Comparison of ENCODE assay signal across 26 cellular contexts in genomic region chr9:34526026-34526425, GRCh38. TPM values are rescaled to one million over a fixed set of nuclear protein-coding genes. Genes with fewer than 3 reads are reported as not detected.
"Had no signal": no experiment of that assay in that cellular context is flagged by ENCODE, and none has a peak within 500 bp of the region (broad histone marks: within the 10 kb centered on the region; RNA-seq: fewer than 3 reads in every experiment).

No MANE protein-coding gene starts in this region.

- DNase-seq: hippocampal formation; immature natural killer cell; kidney; left colon; left lung; mesendoderm; naive B cell; natural killer cell; nephron progenitor cell; occipital lobe; psoas muscle; small intestine; spleen; stimulated activated CD4-positive, alpha-beta T cell treated with anti-CD3 and anti-CD28 coated beads, Interleukin-4, amount 100 ng/mL, for 24 hours; stimulated activated naive CD4-positive, alpha-beta T cell; trophoblast cell; upper lobe of right lung had no signal

- H3K4me1 ChIP-seq: upper lobe of right lung had no signal

- ATAC-seq: left colon; left lung; natural killer cell; psoas muscle; sciatic nerve; stimulated activated effector memory CD8-positive, alpha-beta T cell treated with anti-CD3 and anti-CD28 coated beads, Interleukin-12 subunit alpha, Interleukin-12 subunit beta, amount 100 ng/mL, for 72 hours; upper lobe of right lung had no signal

- H3K9me3 ChIP-seq: left lung, neutrophil, psoas muscle, spleen, suprapubic skin, thoracic aorta, tibial artery, upper lobe of right lung had no signal

- H3K27me3 ChIP-seq: suprapubic skin, upper lobe of right lung had no signal

- H3K27ac ChIP-seq: left lung, neural progenitor cell, neutrophil, parathyroid adenoma, psoas muscle, spleen, suprapubic skin, thoracic aorta, tibial artery, upper lobe of right lung had no signal

- H3K4me3 ChIP-seq: left lung, lung, neural progenitor cell, psoas muscle, spleen, suprapubic skin, thoracic aorta, tibial artery, upper lobe of right lung had no signal

- H3K36me3 ChIP-seq: left lung, neural progenitor cell, neutrophil, spleen, suprapubic skin, thoracic aorta, tibial artery, upper lobe of right lung had no signal

RNA-seq across cellular contexts. Expression of gene ENHO, which starts 3.2 kb away (rescaled TPM):
- total RNA-seq: thoracic aorta had no signal
